In the genomic region with DNA sequence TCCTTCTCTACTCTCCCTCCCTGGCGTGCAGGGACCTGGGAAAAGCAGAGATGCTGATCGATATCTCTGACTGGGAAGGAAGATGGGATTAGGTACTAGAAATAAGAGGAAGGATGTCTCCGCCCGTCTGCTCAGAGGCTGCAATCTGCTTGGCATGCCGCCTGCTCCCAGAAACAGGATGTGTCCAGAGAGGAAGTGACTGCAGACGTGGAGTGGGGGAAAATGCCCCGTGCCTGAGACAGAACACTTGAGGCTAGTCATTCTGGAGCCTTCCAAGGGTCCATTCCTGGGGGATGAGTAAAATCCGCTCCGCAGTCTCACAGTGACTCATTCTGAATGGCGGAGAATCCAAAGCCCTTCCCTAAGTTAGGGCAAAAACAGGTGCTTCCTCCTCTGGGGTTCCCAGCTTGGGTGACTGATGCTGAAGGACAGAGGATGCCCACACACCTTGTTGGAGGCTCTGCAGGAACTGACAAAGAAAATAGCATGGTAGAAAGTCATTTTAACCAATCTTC, we compare ENCODE assay signal across 8 cellular contexts. TPM values are rescaled to one million over a fixed set of nuclear protein-coding genes. Genes with fewer than 3 reads are reported as not detected.
A peak's percentile ranks its signal among the peaks of the same experiment; 100 is the strongest.
DNase-seq lines count a peak whose midpoint lies in the region; ATAC-seq, FAIRE-seq and TF ChIP-seq lines count a peak whose summit lies in the region.

No MANE protein-coding gene starts in this region.

- H3K79me2 ChIP-seq in astrocyte (ENCODE audit: insufficient read depth, low read length) (no peaks in the 10 kb centered on the region), hepatocyte (no peaks in the 10 kb centered on the region), smooth muscle cell (ENCODE audit: low read depth) (no peaks in the 10 kb centered on the region)

- no peaks in the 10 kb centered on the region for H3K9me3 ChIP-seq in KOPT-K1 (ENCODE audit: insufficient read depth, low read length, poor library complexity, severe bottlenecking)
- no peaks in the 10 kb centered on the region for H3K9me3 ChIP-seq in astrocyte (ENCODE audit: insufficient read depth, low read depth, low read length)
- H3K9me3 ChIP-seq in hepatocyte (ENCODE audit: low read depth), result no peaks in the 10 kb centered on the region
- H3K9me3 ChIP-seq in smooth muscle cell (replicated peaks; ENCODE audit: low read depth), result no peaks in the 10 kb centered on the region

- peak; percentile 76 for DNase-seq in Ammon's horn (ENCODE audit: low spot score)
- peak; percentile 100 for DNase-seq in astrocyte (ENCODE audit: low read depth)
- DNase-seq in hepatocyte (ENCODE audit: low spot score), result peak; percentile 73
- peak; percentile 45 for DNase-seq in smooth muscle cell (lab: John Stamatoyannopoulos, UW; ENCODE audit: unreplicated experiment)
- no peak for DNase-seq in cerebellar nuclear complex (lab: John Stamatoyannopoulos, UW)
- no peak for DNase-seq in NCI-H2081 treated with DMSO at 0.1 percent for 48 hours (lab: John Stamatoyannopoulos, UW)

- H3K4me1 ChIP-seq in astrocyte (ENCODE audit: insufficient read depth, low read length) (peaks cover 34% of the 10 kb centered on the region), hepatocyte (ENCODE audit: insufficient read depth) (peaks cover 13% of the 10 kb centered on the region), smooth muscle cell (ENCODE audit: low read depth) (peaks cover 11% of the 10 kb centered on the region)

- H2AFZ ChIP-seq in astrocyte (ENCODE audit: low read depth, low read length) (no peak overlapping the region), hepatocyte (no peak overlapping the region), smooth muscle cell (ENCODE audit: low read depth) (no peak overlapping the region)

- FAIRE-seq in astrocyte (lab: Jason Lieb, UNC), result peak; percentile 92

- peak overlapping the region; percentile 74 for H3K4me2 ChIP-seq in astrocyte (ENCODE audit: low read length)
- H3K4me2 ChIP-seq in hepatocyte, result peak overlapping the region; percentile 13
- peak overlapping the region; percentile 69 for H3K4me2 ChIP-seq in smooth muscle cell

- H3K9me3 Mint-ChIP-seq in astrocyte (ENCODE audit: unreplicated experiment), result peaks cover 2% of the 10 kb centered on the region

- H3K4me3 Mint-ChIP-seq in astrocyte (ENCODE audit: unreplicated experiment), result no peak overlapping the region

- no peak for ATAC-seq in GM19463 (IDR thresholded peaks at IDR 0.05; ENCODE audit: unreplicated experiment)

- 35% methylated on average over 10 of the region's 10 CpGs for WGBS in hepatocyte (ENCODE audit: low lambda C conversion rate, missing lambda C conversion rate)
- WGBS in smooth muscle cell (ENCODE audit: low lambda C conversion rate), result under 1% methylated on average over 10 of the region's 10 CpGs

- no peaks in the 10 kb centered on the region for H3K36me3 Mint-ChIP-seq in astrocyte (ENCODE audit: low read depth, unreplicated experiment)

- peak overlapping the region; percentile 89 for H3K27ac Mint-ChIP-seq in astrocyte (ENCODE audit: unreplicated experiment)

- no peaks in the 10 kb centered on the region for H3K9me2 ChIP-seq in hepatocyte (replicated peaks; ENCODE audit: insufficient read depth)

- H3F3A ChIP-seq in smooth muscle cell (ENCODE audit: low read depth), result peaks cover 43% of the 10 kb centered on the region

- H3K4me3 ChIP-seq in astrocyte (ENCODE audit: insufficient read depth, low read depth, low read length) (no peak overlapping the region), hepatocyte (no peak overlapping the region), smooth muscle cell (no peak overlapping the region)

- TF ChIP-seq CTCF in astrocyte (IDR thresholded peaks at IDR 0.05; ENCODE audit: insufficient read depth, low read depth, low read length) (no peak), hepatocyte (IDR thresholded peaks at IDR 0.05; ENCODE audit: poor library complexity) (no peak), smooth muscle cell (IDR thresholded peaks at IDR 0.05; ENCODE audit: borderline replicate concordance, insufficient read depth, poor library complexity, severe bottlenecking) (no peak)

- H3K27me3 Mint-ChIP-seq in astrocyte (ENCODE audit: low read depth, unreplicated experiment), result no peaks in the 10 kb centered on the region

- H3K4me1 Mint-ChIP-seq in astrocyte (ENCODE audit: low read depth, unreplicated experiment), result peaks cover 37% of the 10 kb centered on the region

- no peaks in the 10 kb centered on the region for H4K20me1 ChIP-seq in astrocyte (ENCODE audit: insufficient read depth, low read length)
- H4K20me1 ChIP-seq in hepatocyte (ENCODE audit: insufficient read depth, poor library complexity, severe bottlenecking), result no peaks in the 10 kb centered on the region
- H4K20me1 ChIP-seq in smooth muscle cell (ENCODE audit: low read depth), result no peaks in the 10 kb centered on the region

- peak overlapping the region; percentile 12 for H3K27ac ChIP-seq in KOPT-K1 (ENCODE audit: low read depth, low read length, poor library complexity, severe bottlenecking)
- peak overlapping the region; percentile 95 for H3K27ac ChIP-seq in astrocyte (ENCODE audit: low read depth, low read length)
- peak overlapping the region; percentile 59 for H3K27ac ChIP-seq in hepatocyte
- peak overlapping the region; percentile 96 for H3K27ac ChIP-seq in smooth muscle cell (ENCODE audit: low read depth)

- no peaks in the 10 kb centered on the region for H3K36me3 ChIP-seq in KOPT-K1 (ENCODE audit: insufficient read depth, low read length)
- H3K36me3 ChIP-seq in astrocyte (ENCODE audit: insufficient read depth, low read length), result no peaks in the 10 kb centered on the region
- no peaks in the 10 kb centered on the region for H3K36me3 ChIP-seq in hepatocyte (replicated peaks; ENCODE audit: insufficient read depth, low read depth)
- no peaks in the 10 kb centered on the region for H3K36me3 ChIP-seq in smooth muscle cell (ENCODE audit: low read depth)

- H3K9ac ChIP-seq in astrocyte (ENCODE audit: low read length), result peak overlapping the region; percentile 72
- peak overlapping the region; percentile 55 for H3K9ac ChIP-seq in smooth muscle cell (ENCODE audit: low read depth)

- H3K27me3 ChIP-seq in astrocyte (ENCODE audit: insufficient read depth, low read length), result no peaks in the 10 kb centered on the region
- H3K27me3 ChIP-seq in hepatocyte, result no peaks in the 10 kb centered on the region
- H3K27me3 ChIP-seq in smooth muscle cell (ENCODE audit: low read depth), result no peaks in the 10 kb centered on the region

RNA-seq across cellular contexts. Expression of a gene that starts 45.0 kb away (rescaled TPM):
- 104 and 126 TPM in 2 replicates for total RNA-seq in astrocyte
- 26.0 and 31.3 TPM in 2 replicates for total RNA-seq in hepatocyte
- 14.3 and 17.1 TPM in 2 replicates for polyA plus RNA-seq in hepatocyte
- 91.2 and 102 TPM in 2 replicates for total RNA-seq in smooth muscle cell
- 38.9 and 40.1 TPM in 2 replicates for polyA plus RNA-seq in smooth muscle cell

Comparison
In these comparisons a context has a peak if more than half of its experiments do, and no peak if none do; other contexts are left out.
1. DNase-seq: peak in Ammon's horn (single experiment), astrocyte (single experiment), hepatocyte (single experiment) and smooth muscle cell (single experiment); none in cerebellar nuclear complex (0 of 2) and NCI-H2081 treated with DMSO at 0.1 percent for 48 hours (single experiment).
2. H3K27ac ChIP-seq: peak in every context shown above with its lines; median percentile 96 in smooth muscle cell; 95 in astrocyte; 59 in hepatocyte; 12 in KOPT-K1.
3. H3K4me2 ChIP-seq: peak in every context shown above with its lines; median percentile 74 in astrocyte; 69 in smooth muscle cell; 13 in hepatocyte.